In the genomic region with DNA sequence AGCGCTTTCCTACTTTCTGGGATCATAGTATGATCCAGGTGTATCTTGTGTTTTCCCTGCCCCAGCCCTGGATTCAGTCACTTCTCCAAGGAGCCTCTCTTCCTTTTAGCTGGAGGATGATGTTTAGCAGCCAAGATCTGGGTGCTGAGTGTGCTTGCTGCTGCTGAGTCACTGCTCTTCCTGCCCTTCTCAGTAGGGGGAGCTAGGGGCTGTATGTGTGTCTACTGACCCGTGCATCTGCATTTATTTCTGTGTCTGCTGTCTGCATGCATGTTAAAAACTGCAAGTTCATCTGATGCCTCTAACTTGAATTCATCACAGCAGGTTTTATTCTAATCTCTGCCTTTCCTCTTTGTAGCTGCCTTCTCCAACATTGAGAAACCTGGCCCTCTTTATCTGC, we compare ENCODE assay signal across 29 cellular contexts. TPM values are rescaled to one million over a fixed set of nuclear protein-coding genes. Genes with fewer than 3 reads are reported as not detected.
DNase-seq lines count a peak whose midpoint lies in the region; ATAC-seq and TF ChIP-seq lines count a peak whose summit lies in the region.
"Had no signal": no experiment of that assay in that cellular context is flagged by ENCODE, and none has a peak within 500 bp of the region (broad histone marks: within the 10 kb centered on the region; RNA-seq: fewer than 3 reads in every experiment).

No MANE protein-coding gene starts in this region.

- no peak overlapping the region for H3K4me3 Mint-ChIP-seq in WTC11
- no peak overlapping the region for H3K4me3 Mint-ChIP-seq in activated CD4-positive, alpha-beta memory T cell treated with anti-CD3 and anti-CD28 coated beads, Interleukin-2, amount 10 ng/mL, durations not matched to agents 7 days and 5 days
- H3K4me3 Mint-ChIP-seq: activated naive CD8-positive, alpha-beta T cell treated with anti-CD3 and anti-CD28 coated beads, Interleukin-2, amount 50 U/mL, for 24 hours; naive thymus-derived CD8-positive, alpha-beta T cell; T-helper 2 cell treated with Interferon-gamma antibody and Interleukin-4, amounts not matched to agents 5 μg/mL and 100 μg/mL, for 36 hours had no signal

- H3K4me3 ChIP-seq in GM12864 (ENCODE audit: low read depth, low read length), result no peak overlapping the region
- no peak overlapping the region for H3K4me3 ChIP-seq in Loucy (ENCODE audit: low read length, poor library complexity, severe bottlenecking)
- H3K4me3 ChIP-seq in coronary artery, result no peak overlapping the region
- no peak overlapping the region for H3K4me3 ChIP-seq in prostate gland
- H3K4me3 ChIP-seq: BLaER1 treated with 17β-estradiol and CSF1 and Interleukin-3, amounts not matched to agents 10 nM and 100 nM; hepatocyte; testis had no signal

- H2AFZ ChIP-seq in Loucy (ENCODE audit: low read length), result no peak overlapping the region
- H2AFZ ChIP-seq: hepatocyte had no signal

- DNase-seq in GM12864 (ENCODE audit: low read depth) (no peak), coronary artery (ENCODE audit: low spot score) (peak; percentile 9), SIG-M5 (lab: John Stamatoyannopoulos, UW) (no peak), prostate gland (ENCODE audit: low spot score) (no peak), WTC11 (ENCODE audit: low spot score) (no peak)
- DNase-seq in activated CD4-positive, alpha-beta memory T cell treated with anti-CD3 and anti-CD28 coated beads, Interleukin-2, amount 10 ng/mL, durations not matched to agents 7 days and 5 days, result no peak
- DNase-seq: activated CD4-positive, alpha-beta T cell treated with anti-CD3 and anti-CD28 coated beads, Interleukin-2, amount 50 U/mL, for 48 hours; activated CD8-positive, alpha-beta memory T cell treated with anti-CD3 and anti-CD28 coated beads, Interleukin-2, amount 50 U/mL, for 48 hours; activated effector memory CD4-positive, alpha-beta T cell treated with Interleukin-2 at 50 U/mL for 16 hours; activated naive CD8-positive, alpha-beta T cell treated with anti-CD3 and anti-CD28 coated beads, Interleukin-2, amount 50 U/mL, for 24 hours; foreskin melanocyte; KG1; left ventricle myocardium superior; midbrain; naive thymus-derived CD8-positive, alpha-beta T cell; NCI-H1048; NCI-H187; NCI-H526; retina; stimulated activated CD4-positive, alpha-beta T cell treated with anti-CD3 and anti-CD28 coated beads, Interleukin-4, amount 100 ng/mL, for 1 hour; stimulated activated naive CD4-positive, alpha-beta T cell; testis had no signal

- no peak overlapping the region for H3K9ac ChIP-seq in Loucy (ENCODE audit: low read depth, low read length, poor library complexity, severe bottlenecking)
- H3K9ac ChIP-seq: BLaER1 treated with 17β-estradiol and CSF1 and Interleukin-3, amounts not matched to agents 10 nM and 100 nM had no signal

- TF ChIP-seq POLR2A in prostate gland (IDR thresholded peaks at IDR 0.05), result no peak

- CTCF ChIA-PET in WTC11 (lab: Charles Lee), result no interaction called here
- CTCF ChIA-PET in activated CD4-positive, alpha-beta memory T cell treated with anti-CD3 and anti-CD28 coated beads, Interleukin-2, amount 10 ng/mL, durations not matched to agents 7 days and 5 days (lab: Charles Lee), result no interaction called here

- peaks cover 26% of the 10 kb centered on the region for H3K9me3 Mint-ChIP-seq in WTC11
- H3K9me3 Mint-ChIP-seq in activated CD4-positive, alpha-beta memory T cell treated with anti-CD3 and anti-CD28 coated beads, Interleukin-2, amount 10 ng/mL, durations not matched to agents 7 days and 5 days, result peaks cover 5% of the 10 kb centered on the region

- TF ChIP-seq CTCF in 22Rv1 (IDR thresholded peaks at IDR 0.05), result 0 out of 2 replicates have a peak, but pooled peaks have one; percentile 25
- TF ChIP-seq CTCF in GM12864 (IDR thresholded peaks at IDR 0.05; ENCODE audit: low read depth, low read length, missing control alignments), result peak; percentile 26
- peak; percentile 46 for TF ChIP-seq CTCF in Loucy (conservative IDR thresholded peaks at IDR 0.05; ENCODE audit: low read length)
- no peak for TF ChIP-seq CTCF in coronary artery (IDR thresholded peaks at IDR 0.05)
- no peak for TF ChIP-seq CTCF in prostate gland (IDR thresholded peaks at IDR 0.05)
- no peak for TF ChIP-seq CTCF in WTC11 (IDR thresholded peaks at IDR 0.05)

- no peaks in the 10 kb centered on the region for H4K20me1 ChIP-seq in Loucy (ENCODE audit: insufficient read depth, low read length, poor library complexity, severe bottlenecking)

- peaks cover 34% of the 10 kb centered on the region for H3K4me1 Mint-ChIP-seq in WTC11
- no peaks in the 10 kb centered on the region for H3K4me1 Mint-ChIP-seq in activated CD4-positive, alpha-beta memory T cell treated with anti-CD3 and anti-CD28 coated beads, Interleukin-2, amount 10 ng/mL, durations not matched to agents 7 days and 5 days

- H3K79me2 ChIP-seq in Loucy (ENCODE audit: insufficient read depth, low read length), result no peaks in the 10 kb centered on the region; the same call in 1 of the 2 replicates

- H3K27ac ChIP-seq in 22Rv1, result no peak overlapping the region
- H3K27ac ChIP-seq in coronary artery, result no peak overlapping the region
- H3K27ac ChIP-seq in prostate gland, result no peak overlapping the region
- H3K27ac ChIP-seq: BLaER1 treated with 17β-estradiol and CSF1 and Interleukin-3, amounts not matched to agents 10 nM and 100 nM; epithelial cell of prostate; hepatocyte; testis; VCaP had no signal

- no peaks in the 10 kb centered on the region for H3F3A ChIP-seq in Loucy (ENCODE audit: low read depth)

- intact Hi-C loops in prostate gland (cut with DNase I), result no loop called here

- WGBS in prostate gland, result 97% methylated on average over 2 of the region's 2 CpGs

- no peaks in the 10 kb centered on the region for H3K9me3 ChIP-seq in Loucy (ENCODE audit: insufficient read depth, low read depth, low read length)
- no peaks in the 10 kb centered on the region for H3K9me3 ChIP-seq in prostate gland
- H3K9me3 ChIP-seq: testis had no signal

- no peak overlapping the region for H3K4me2 ChIP-seq in Loucy (ENCODE audit: low read depth, low read length, poor library complexity, severe bottlenecking)
- H3K4me2 ChIP-seq: BLaER1 treated with 17β-estradiol and CSF1 and Interleukin-3, amounts not matched to agents 10 nM and 100 nM; hepatocyte had no signal

- no peak overlapping the region for H3K27ac Mint-ChIP-seq in WTC11
- no peak overlapping the region for H3K27ac Mint-ChIP-seq in activated CD4-positive, alpha-beta memory T cell treated with anti-CD3 and anti-CD28 coated beads, Interleukin-2, amount 10 ng/mL, durations not matched to agents 7 days and 5 days
- H3K27ac Mint-ChIP-seq: activated naive CD8-positive, alpha-beta T cell treated with anti-CD3 and anti-CD28 coated beads, Interleukin-2, amount 50 U/mL, for 24 hours; naive thymus-derived CD8-positive, alpha-beta T cell; T-helper 2 cell treated with Interferon-gamma antibody and Interleukin-4, amounts not matched to agents 5 μg/mL and 100 μg/mL, for 36 hours had no signal

- H3K27me3 Mint-ChIP-seq in WTC11 (ENCODE audit: low read depth), result no peaks in the 10 kb centered on the region
- no peaks in the 10 kb centered on the region for H3K27me3 Mint-ChIP-seq in activated CD4-positive, alpha-beta memory T cell treated with anti-CD3 and anti-CD28 coated beads, Interleukin-2, amount 10 ng/mL, durations not matched to agents 7 days and 5 days
- H3K27me3 Mint-ChIP-seq: activated naive CD8-positive, alpha-beta T cell treated with anti-CD3 and anti-CD28 coated beads, Interleukin-2, amount 50 U/mL, for 24 hours; naive thymus-derived CD8-positive, alpha-beta T cell had no signal

- H3K4me1 ChIP-seq in Loucy (ENCODE audit: insufficient read depth, low read length, poor library complexity, severe bottlenecking) (no peaks in the 10 kb centered on the region), prostate gland (replicated peaks) (no peaks in the 10 kb centered on the region)
- H3K4me1 ChIP-seq: testis had no signal

- H3K9me2 ChIP-seq in Loucy (replicated peaks; ENCODE audit: low read depth, low read length), result no peaks in the 10 kb centered on the region

- POLR2A ChIA-PET in WTC11 (lab: Charles Lee), result no interaction called here
- POLR2A ChIA-PET in activated CD4-positive, alpha-beta memory T cell treated with anti-CD3 and anti-CD28 coated beads, Interleukin-2, amount 10 ng/mL, durations not matched to agents 7 days and 5 days (lab: Charles Lee), result no interaction called here

- no peak for ATAC-seq in WTC11
- ATAC-seq: left ventricle myocardium superior; naive thymus-derived CD8-positive, alpha-beta T cell had no signal

- H3K36me3 ChIP-seq in Loucy (ENCODE audit: insufficient read depth, low read length), result no peaks in the 10 kb centered on the region
- H3K36me3 ChIP-seq in prostate gland, result no peaks in the 10 kb centered on the region

- no peaks in the 10 kb centered on the region for H3K27me3 ChIP-seq in Loucy (ENCODE audit: insufficient read depth, low read length, poor library complexity, severe bottlenecking)
- H3K27me3 ChIP-seq in prostate gland (replicated peaks; ENCODE audit: insufficient read depth), result no peaks in the 10 kb centered on the region
- H3K27me3 ChIP-seq: BLaER1 treated with 17β-estradiol and CSF1 and Interleukin-3, amounts not matched to agents 10 nM and 100 nM; hepatocyte; testis had no signal

- H3K36me3 Mint-ChIP-seq in WTC11, result peaks cover 33% of the 10 kb centered on the region
- peaks cover 15% of the 10 kb centered on the region for H3K36me3 Mint-ChIP-seq in activated CD4-positive, alpha-beta memory T cell treated with anti-CD3 and anti-CD28 coated beads, Interleukin-2, amount 10 ng/mL, durations not matched to agents 7 days and 5 days (ENCODE audit: low read depth)

TF ChIP-seq in WTC11, 78 proteins besides CTCF, POLR2A, EP300 and RAD21:
- no peak for TF ChIP-seq ZNF671 (CRISPR knock-in tag; IDR thresholded peaks at IDR 0.05)
- no peak for TF ChIP-seq CREB1 (CRISPR knock-in tag; IDR thresholded peaks at IDR 0.05)
- TF ChIP-seq GRHL2 (CRISPR knock-in tag; IDR thresholded peaks at IDR 0.05; ENCODE audit: insufficient replicate concordance, severe bottlenecking), result no peak
- TF ChIP-seq, protein P1, sequence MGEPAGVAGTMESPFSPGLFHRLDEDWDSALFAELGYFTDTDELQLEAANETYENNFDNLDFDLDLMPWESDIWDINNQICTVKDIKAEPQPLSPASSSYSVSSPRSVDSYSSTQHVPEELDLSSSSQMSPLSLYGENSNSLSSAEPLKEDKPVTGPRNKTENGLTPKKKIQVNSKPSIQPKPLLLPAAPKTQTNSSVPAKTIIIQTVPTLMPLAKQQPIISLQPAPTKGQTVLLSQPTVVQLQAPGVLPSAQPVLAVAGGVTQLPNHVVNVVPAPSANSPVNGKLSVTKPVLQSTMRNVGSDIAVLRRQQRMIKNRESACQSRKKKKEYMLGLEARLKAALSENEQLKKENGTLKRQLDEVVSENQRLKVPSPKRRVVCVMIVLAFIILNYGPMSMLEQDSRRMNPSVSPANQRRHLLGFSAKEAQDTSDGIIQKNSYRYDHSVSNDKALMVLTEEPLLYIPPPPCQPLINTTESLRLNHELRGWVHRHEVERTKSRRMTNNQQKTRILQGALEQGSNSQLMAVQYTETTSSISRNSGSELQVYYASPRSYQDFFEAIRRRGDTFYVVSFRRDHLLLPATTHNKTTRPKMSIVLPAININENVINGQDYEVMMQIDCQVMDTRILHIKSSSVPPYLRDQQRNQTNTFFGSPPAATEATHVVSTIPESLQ (CRISPR knock-in tag; IDR thresholded peaks at IDR 0.05), result no peak
TF ChIP-seq in WTC11: peak in this region for 0.

RNA-seq across cellular contexts. Expression of a gene that starts 31.6 kb away (rescaled TPM):
- total RNA-seq in prostate gland (10 to 100 TPM; 41.1 to 50.4 TPM), WTC11 (2021) (11.8 to 18.4 TPM (median 18.2 TPM) in 3 replicates)
- total RNA-seq in activated CD4-positive, alpha-beta memory T cell treated with anti-CD3 and anti-CD28 coated beads, Interleukin-2, amount 10 ng/mL, durations not matched to agents 7 days and 5 days, result 10 to 100 TPM; 15.4 to 16.7 TPM

Comparison
In these comparisons a context has a peak if more than half of its experiments do, and no peak if none do; other contexts are left out.
1. CTCF ChIP-seq: peak in 22Rv1 (single experiment), GM12864 (single experiment) and Loucy (single experiment); none in coronary artery (single experiment), prostate gland (0 of 4) and WTC11 (single experiment).